ENCODE assay signal across 30 cellular contexts in the genomic region with DNA sequence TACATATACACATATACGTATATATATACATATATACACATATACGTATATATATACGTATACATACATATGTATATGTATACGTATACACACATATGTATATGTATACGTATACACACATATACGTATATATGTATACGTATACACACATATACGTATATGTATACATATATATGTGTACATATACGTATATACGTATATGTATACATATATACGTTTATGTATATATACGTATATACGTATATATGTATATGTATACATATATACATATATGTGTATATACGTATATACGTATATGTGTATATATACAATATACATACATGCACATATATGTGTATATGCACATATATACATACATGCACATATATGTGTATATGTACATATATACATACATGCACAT.
"Had no signal": no experiment of that assay in that cellular context is flagged by ENCODE, and none has a peak within 500 bp of the region (broad histone marks: within the 10 kb centered on the region; RNA-seq: fewer than 3 reads in every experiment).

No MANE protein-coding gene starts in this region.

- H3K4me3 ChIP-seq: ascending aorta, breast epithelium, cardiac muscle cell, coronary artery, dorsolateral prefrontal cortex, esophagus squamous epithelium had no signal

- H3K27ac ChIP-seq: ascending aorta, breast epithelium, cardiac muscle cell, coronary artery, dorsolateral prefrontal cortex, epithelial cell of prostate had no signal

- H3K4me1 ChIP-seq: ascending aorta, breast epithelium had no signal

- H3K36me3 ChIP-seq: ascending aorta, breast epithelium, cardiac muscle cell, esophagus squamous epithelium had no signal

- DNase-seq: activated CD4-positive, alpha-beta memory T cell treated with anti-CD3 and anti-CD28 coated beads for 36 hours; activated CD4-positive, alpha-beta T cell treated with anti-CD3 and anti-CD28 coated beads for 36 hours; activated CD4-positive, alpha-beta T cell treated with anti-CD3 and anti-CD28 coated beads, Interleukin-2, amount 10 ng/mL, durations not matched to agents 24 days and 14 days; activated CD4-positive, CD25-positive, alpha-beta regulatory T cell; activated CD4-positive, CD25-positive, alpha-beta regulatory T cell treated with anti-CD3 and anti-CD28 coated beads, Interleukin-2, amount 50 U/mL, for 72 hours; activated CD8-positive, alpha-beta memory T cell treated with anti-CD3 and anti-CD28 coated beads, Interleukin-2, amount 10 ng/mL, durations not matched to agents 7 days and 5 days; activated CD8-positive, alpha-beta memory T cell treated with anti-CD3 and anti-CD28 coated beads, Interleukin-2, amount 50 U/mL, for 48 hours; activated CD8-positive, alpha-beta T cell treated with anti-CD3 and anti-CD28 coated beads, Interleukin-2, amount 10 ng/mL, durations not matched to agents 7 days and 5 days; activated gamma-delta T cell; activated naive CD4-positive, alpha-beta T cell; activated naive CD4-positive, alpha-beta T cell treated with anti-CD3 and anti-CD28 coated beads, Interleukin-2, amount 10 ng/mL, durations not matched to agents 7 days and 5 days; activated naive CD8-positive, alpha-beta T cell treated with anti-CD3 and anti-CD28 coated beads, Interleukin-2, amount 10 ng/mL, durations not matched to agents 7 days and 5 days; activated T-cell treated with anti-CD3 and anti-CD28 coated beads for 4 hours; activated T-cell treated with anti-CD3 and anti-CD28 coated beads, Interleukin-2, amount 50 U/mL, for 24 hours; activated T-cell treated with anti-CD3 and anti-CD28 coated beads, Interleukin-2, amount 50 U/mL, for 72 hours; central memory CD4-positive, alpha-beta T cell; cerebellar nuclear complex; dorsolateral prefrontal cortex; effector memory CD8-positive, alpha-beta T cell; esophagus squamous epithelium; foreskin melanocyte; head of caudate nucleus; T-helper 2 cell had no signal

- FAIRE-seq: endothelial cell of umbilical vein had no signal

- ATAC-seq: activated CD4-positive, alpha-beta T cell treated with anti-CD3 and anti-CD28 coated beads for 36 hours; activated CD8-positive, alpha-beta memory T cell treated with anti-CD3 and anti-CD28 coated beads, Interleukin-2, amount 10 ng/mL, durations not matched to agents 7 days and 5 days; activated CD8-positive, alpha-beta T cell treated with anti-CD3 and anti-CD28 coated beads, Interleukin-2, amount 10 ng/mL, durations not matched to agents 7 days and 5 days; activated naive CD4-positive, alpha-beta T cell treated with anti-CD3 and anti-CD28 coated beads, Interleukin-2, amount 50 U/mL, for 72 hours; activated T-cell treated with anti-CD3 and anti-CD28 coated beads, Interleukin-2, amount 50 U/mL, for 72 hours; effector memory CD8-positive, alpha-beta T cell had no signal

- H3K27me3 ChIP-seq: ascending aorta, breast epithelium, cardiac muscle cell, dorsolateral prefrontal cortex, esophagus squamous epithelium had no signal
